32 cellular contexts compared by ENCODE assay signal in the genomic region with DNA sequence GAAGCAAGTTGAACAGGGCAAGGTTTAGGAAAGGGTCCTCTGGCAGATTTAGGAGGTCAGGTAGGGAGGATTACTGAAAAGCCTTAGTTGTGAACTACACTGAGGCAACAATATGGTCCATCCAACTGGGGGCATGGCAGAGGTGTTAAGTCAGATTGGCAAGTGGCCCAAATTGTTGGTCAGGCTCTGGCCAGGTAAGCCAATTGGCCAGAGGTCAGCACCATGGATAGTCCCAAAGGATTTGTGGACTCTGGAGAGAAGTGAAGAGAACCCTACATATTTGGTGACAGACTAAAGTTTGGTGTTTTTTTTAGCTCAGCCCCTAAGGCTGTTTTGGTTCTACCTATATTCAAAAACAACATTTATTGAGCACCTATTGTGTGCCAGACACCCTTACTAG. TPM values are rescaled to one million over a fixed set of nuclear protein-coding genes. Genes with fewer than 3 reads are reported as not detected.
DNase-seq lines count a peak whose midpoint lies in the region; ATAC-seq and TF ChIP-seq lines count a peak whose summit lies in the region.
"Had no signal": no experiment of that assay in that cellular context is flagged by ENCODE, and none has a peak within 500 bp of the region (broad histone marks: within the 10 kb centered on the region; RNA-seq: fewer than 3 reads in every experiment).

No MANE protein-coding gene starts in this region.

- TF ChIP-seq CTCF in endodermal cell (conservative IDR thresholded peaks at IDR 0.05) (no peak), foreskin keratinocyte (conservative IDR thresholded peaks at IDR 0.05) (no peak)

- H3K4me1 ChIP-seq in endodermal cell (ENCODE audit: control insufficient read depth, insufficient read depth, low read length) (no peaks in the 10 kb centered on the region), foreskin keratinocyte (no peaks in the 10 kb centered on the region)
- H3K4me1 ChIP-seq: ascending aorta, Caco-2, gastrocnemius medialis, thyroid gland had no signal

- H3K9me3 Mint-ChIP-seq in endodermal cell: no peaks in the 10 kb centered on the region
- no peaks in the 10 kb centered on the region for H3K9me3 Mint-ChIP-seq in activated CD8-positive, alpha-beta memory T cell treated with anti-CD3 and anti-CD28 coated beads, Interleukin-2, amount 10 ng/mL, durations not matched to agents 7 days and 5 days (ENCODE audit: low read depth)
- H3K9me3 Mint-ChIP-seq: activated CD4-positive, alpha-beta memory T cell treated with anti-CD3 and anti-CD28 coated beads, Interleukin-2, amount 10 ng/mL, durations not matched to agents 7 days and 5 days; effector memory CD8-positive, alpha-beta T cell; natural killer cell treated with Interleukin-12 subunit alpha and Interleukin-12 subunit beta and Interleukin-15 and Interleukin-18, amount 100 ng/mL, for 72 hours; stimulated activated naive CD8-positive, alpha-beta T cell treated with anti-CD3 and anti-CD28 coated beads, Interleukin-15, amount 100 ng/mL, for 72 hours; T-helper 1 cell treated with Interleukin-12 subunit alpha and Interleukin-12 subunit beta and Interleukin-4 antibody, amounts not matched to agents 30 μg/mL and 1 μg/mL, for 36 hours had no signal

- H3K36me3 Mint-ChIP-seq in endodermal cell (ENCODE audit: low read depth): no peaks in the 10 kb centered on the region
- H3K36me3 Mint-ChIP-seq in activated CD8-positive, alpha-beta memory T cell treated with anti-CD3 and anti-CD28 coated beads, Interleukin-2, amount 10 ng/mL, durations not matched to agents 7 days and 5 days: peaks cover 9% of the 10 kb centered on the region
- H3K36me3 Mint-ChIP-seq: activated naive CD8-positive, alpha-beta T cell; natural killer cell treated with Interleukin-12 subunit alpha and Interleukin-12 subunit beta and Interleukin-15 and Interleukin-18, amount 100 ng/mL, for 72 hours had no signal

- no peaks in the 10 kb centered on the region for H3K9me3 ChIP-seq in endodermal cell (ENCODE audit: control insufficient read depth, low read length)
- H3K9me3 ChIP-seq: ascending aorta, Caco-2, gastrocnemius medialis, thyroid gland had no signal

- no peaks in the 10 kb centered on the region for H3K27me3 Mint-ChIP-seq in endodermal cell (ENCODE audit: insufficient read depth)
- H3K27me3 Mint-ChIP-seq in activated CD8-positive, alpha-beta memory T cell treated with anti-CD3 and anti-CD28 coated beads, Interleukin-2, amount 10 ng/mL, durations not matched to agents 7 days and 5 days: no peaks in the 10 kb centered on the region
- H3K27me3 Mint-ChIP-seq: activated CD4-positive, alpha-beta memory T cell treated with anti-CD3 and anti-CD28 coated beads, Interleukin-2, amount 10 ng/mL, durations not matched to agents 7 days and 5 days; activated naive CD8-positive, alpha-beta T cell; stimulated activated naive CD8-positive, alpha-beta T cell treated with anti-CD3 and anti-CD28 coated beads, Interleukin-15, amount 100 ng/mL, for 72 hours had no signal

- H3K36me3 ChIP-seq in endodermal cell (ENCODE audit: control insufficient read depth, insufficient read depth, low read length): no peaks in the 10 kb centered on the region
- H3K36me3 ChIP-seq: ascending aorta, gastrocnemius medialis, thyroid gland had no signal

- CTCF ChIA-PET in activated CD8-positive, alpha-beta memory T cell treated with anti-CD3 and anti-CD28 coated beads, Interleukin-2, amount 10 ng/mL, durations not matched to agents 7 days and 5 days (lab: Charles Lee): no interaction called here

- DNase-seq in ELF-1 (ENCODE audit: low read depth, low spot score) (peak; percentile 23), NCI-H226 (peak; percentile 26), endodermal cell (peak; percentile 79), myocyte (ENCODE audit: low read depth) (peak; percentile 5), DMS79 treated with DMSO at 0.1 percent for 48 hours (lab: John Stamatoyannopoulos, UW) (no peak), foreskin keratinocyte (no peak)
- no peak for DNase-seq in activated CD8-positive, alpha-beta memory T cell treated with anti-CD3 and anti-CD28 coated beads, Interleukin-2, amount 10 ng/mL, durations not matched to agents 7 days and 5 days
- DNase-seq: activated CD4-positive, alpha-beta memory T cell treated with anti-CD3 and anti-CD28 coated beads, Interleukin-2, amount 10 ng/mL, durations not matched to agents 7 days and 5 days; activated effector memory CD4-positive, alpha-beta T cell treated with Interleukin-2 at 50 U/mL for 16 hours; caudate nucleus; cortex of kidney; effector memory CD8-positive, alpha-beta T cell; gastrocnemius medialis; GM23248; hippocampal formation; left ventricle myocardium superior; NCI-H1092 treated with DMSO at 0.1 percent for 48 hours; NCI-H2029; NCI-H748 treated with DMSO at 0.1 percent for 48 hours; RPMI8226; small intestine; stimulated activated CD8-positive, alpha-beta memory T cell treated with anti-CD3 and anti-CD28 coated beads, Interleukin-4, amount 100 ng/mL, for 48 hours; stimulated activated naive CD8-positive, alpha-beta T cell treated with anti-CD3 and anti-CD28 coated beads, Interleukin-15, amount 100 ng/mL, for 72 hours; thyroid gland had no signal

- no peak for ATAC-seq in activated CD8-positive, alpha-beta memory T cell treated with anti-CD3 and anti-CD28 coated beads, Interleukin-2, amount 10 ng/mL, durations not matched to agents 7 days and 5 days
- ATAC-seq in foreskin keratinocyte: no peak
- ATAC-seq: activated CD4-positive, CD25-positive, alpha-beta regulatory T cell treated with anti-CD3 and anti-CD28 coated beads, Interleukin-2, amount 50 U/mL, for 24 hours; effector memory CD8-positive, alpha-beta T cell; gastrocnemius medialis; left ventricle myocardium superior; natural killer cell treated with Interleukin-12 subunit alpha and Interleukin-12 subunit beta and Interleukin-15 and Interleukin-18, amount 100 ng/mL, for 72 hours; stimulated activated naive CD8-positive, alpha-beta T cell treated with anti-CD3 and anti-CD28 coated beads, Interleukin-15, amount 100 ng/mL, for 72 hours had no signal

- H3K27ac Mint-ChIP-seq in endodermal cell: no peak overlapping the region
- H3K27ac Mint-ChIP-seq in activated CD8-positive, alpha-beta memory T cell treated with anti-CD3 and anti-CD28 coated beads, Interleukin-2, amount 10 ng/mL, durations not matched to agents 7 days and 5 days: no peak overlapping the region
- H3K27ac Mint-ChIP-seq: activated CD4-positive, alpha-beta memory T cell treated with anti-CD3 and anti-CD28 coated beads, Interleukin-2, amount 10 ng/mL, durations not matched to agents 7 days and 5 days; activated naive CD8-positive, alpha-beta T cell; natural killer cell treated with Interleukin-12 subunit alpha and Interleukin-12 subunit beta and Interleukin-15 and Interleukin-18, amount 100 ng/mL, for 72 hours; T-helper 1 cell treated with Interleukin-12 subunit alpha and Interleukin-12 subunit beta and Interleukin-4 antibody, amounts not matched to agents 30 μg/mL and 1 μg/mL, for 36 hours had no signal

- no peaks in the 10 kb centered on the region for H3K27me3 ChIP-seq in endodermal cell (ENCODE audit: control insufficient read depth, insufficient read depth, low read length, poor library complexity, severe bottlenecking)
- no peaks in the 10 kb centered on the region for H3K27me3 ChIP-seq in foreskin keratinocyte
- H3K27me3 ChIP-seq: ascending aorta, gastrocnemius medialis, thyroid gland had no signal

- no peak overlapping the region for H3K4me3 Mint-ChIP-seq in endodermal cell
- H3K4me3 Mint-ChIP-seq in activated CD8-positive, alpha-beta memory T cell treated with anti-CD3 and anti-CD28 coated beads, Interleukin-2, amount 10 ng/mL, durations not matched to agents 7 days and 5 days: no peak overlapping the region
- H3K4me3 Mint-ChIP-seq: activated CD4-positive, alpha-beta memory T cell treated with anti-CD3 and anti-CD28 coated beads, Interleukin-2, amount 10 ng/mL, durations not matched to agents 7 days and 5 days; activated naive CD8-positive, alpha-beta T cell; effector memory CD8-positive, alpha-beta T cell; natural killer cell treated with Interleukin-12 subunit alpha and Interleukin-12 subunit beta and Interleukin-15 and Interleukin-18, amount 100 ng/mL, for 72 hours; stimulated activated naive CD8-positive, alpha-beta T cell treated with anti-CD3 and anti-CD28 coated beads, Interleukin-15, amount 100 ng/mL, for 72 hours; T-helper 1 cell treated with Interleukin-12 subunit alpha and Interleukin-12 subunit beta and Interleukin-4 antibody, amounts not matched to agents 30 μg/mL and 1 μg/mL, for 36 hours had no signal

- H3K4me3 ChIP-seq in endodermal cell (ENCODE audit: low read length): no peak overlapping the region
- H3K4me3 ChIP-seq: ascending aorta, gastrocnemius medialis, GM23248, thyroid gland had no signal

- H3K9ac ChIP-seq in endodermal cell (ENCODE audit: extremely low read depth, low read length, poor library complexity, severe bottlenecking): no peak overlapping the region
- H3K9ac ChIP-seq: GM23248 had no signal

- no peaks in the 10 kb centered on the region for H3K4me1 Mint-ChIP-seq in endodermal cell
- peaks cover 17% of the 10 kb centered on the region for H3K4me1 Mint-ChIP-seq in activated CD8-positive, alpha-beta memory T cell treated with anti-CD3 and anti-CD28 coated beads, Interleukin-2, amount 10 ng/mL, durations not matched to agents 7 days and 5 days

- no peak overlapping the region for H3K27ac ChIP-seq in endodermal cell (ENCODE audit: low read depth, low read length)
- H3K27ac ChIP-seq in foreskin keratinocyte: no peak overlapping the region
- H3K27ac ChIP-seq: ascending aorta, gastrocnemius medialis, GM23248, HL-60, thyroid gland had no signal

RNA-seq across cellular contexts. Expression of gene RASGRF2, which starts 39.1 kb away (rescaled TPM):
- total RNA-seq in endodermal cell (10 to 100 TPM in 1 of 2 donors, under 1 TPM in 1; 0.64 to 14.4 TPM), myocyte (0.05 TPM in 1 of 2 replicates, not detected in the other), foreskin keratinocyte (0.04 TPM in 1 of 2 replicates, not detected in the other)
- 2.4 TPM for polyA plus RNA-seq in endodermal cell (2013, experiment 1 of 2)
- 2.0 TPM for polyA plus RNA-seq in endodermal cell (2013, experiment 2 of 2)
- 0.43 TPM for polyA plus RNA-seq in myocyte (2012)
- 10 to 100 TPM in 1 of 2 experiments, 1 to 10 TPM in 1; 4.8 to 12.3 TPM for total RNA-seq in activated CD8-positive, alpha-beta memory T cell treated with anti-CD3 and anti-CD28 coated beads, Interleukin-2, amount 10 ng/mL, durations not matched to agents 7 days and 5 days
- polyA plus RNA-seq in foreskin keratinocyte: not detected in 2 replicates
- total RNA-seq: GM23248, SK-MEL-5 had no signal

Comparison
In these comparisons a context has a peak if more than half of its experiments do, and no peak if none do; other contexts are left out.
1. DNase-seq: peak in ELF-1 (single experiment), NCI-H226 (single experiment), endodermal cell (single experiment) and myocyte (single experiment); none in activated CD8-positive, alpha-beta memory T cell treated with anti-CD3 and anti-CD28 coated beads, Interleukin-2, amount 10 ng/mL, durations not matched to agents 7 days and 5 days (single experiment), DMS79 treated with DMSO at 0.1 percent for 48 hours (single experiment) and foreskin keratinocyte (0 of 2).